Comparison of ENCODE assay signal across 8 cellular contexts in the genomic region with DNA sequence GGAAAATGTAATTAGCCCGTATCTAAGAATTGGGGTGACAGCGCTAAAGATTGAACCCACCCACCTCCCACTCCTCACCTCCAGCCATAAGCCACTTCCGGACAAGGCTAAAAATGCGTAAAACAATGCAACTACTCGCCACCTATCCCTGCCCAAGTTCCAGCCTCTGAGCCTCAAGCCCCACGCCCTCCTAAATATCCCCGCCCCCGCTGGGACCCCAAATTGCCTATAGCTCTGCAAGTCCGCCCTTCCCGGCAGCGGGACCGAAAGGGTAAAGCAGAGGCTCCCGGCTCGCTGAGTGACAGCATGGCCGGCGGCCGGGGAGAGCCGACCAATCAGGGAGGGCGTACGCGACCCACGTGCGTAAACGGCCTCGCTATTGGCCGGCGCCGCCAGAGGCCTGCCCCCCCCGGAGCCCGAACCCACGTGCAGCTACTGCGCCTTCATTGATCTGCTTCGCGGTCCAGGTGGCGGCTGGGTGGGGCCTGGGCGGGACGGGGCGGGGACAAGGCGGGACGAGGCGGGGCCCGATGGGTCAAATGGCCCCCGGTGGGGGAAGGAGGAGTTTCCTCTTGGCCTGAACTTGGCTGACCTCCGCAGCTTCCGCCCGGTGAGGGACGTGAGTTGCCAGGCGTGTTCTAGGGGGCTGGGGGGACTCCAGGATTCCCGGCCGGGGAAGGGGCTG. TPM values are rescaled to one million over a fixed set of nuclear protein-coding genes. Genes with fewer than 3 reads are reported as not detected.
DNase-seq lines count a peak whose midpoint lies in the region; ATAC-seq and TF ChIP-seq lines count a peak whose summit lies in the region.

TSS of gene TLE6 (plus strand) at position 564 of the 685 bp plus-strand sequence. CDS start 670 bp downstream, outside the sequence.

- intact Hi-C loops in Caco-2 (cut with micrococcal nuclease; ENCODE audit: unreplicated experiment) = loop anchor here (1.0 kb wide), 2 partner anchors 24 to 58 kb away; no protein-coding TSS in a partner anchor

- POLR2A ChIA-PET in Caco-2 (lab: Charles Lee) = interaction anchor here (1.0 to 1.4 kb wide), 3 partner anchors 26 to 89 kb away, joined by 6 to 13 read pairs (median 10); no protein-coding TSS in a partner anchor

- no TSS peak for BruUV-seq in Caco-2 (replicated peaks; lab: Mats Ljungman, UMichigan)

- H3K36me3 ChIP-seq in Caco-2 (ENCODE audit: control insufficient read depth, insufficient read depth, low read length) (no peaks in the 10 kb centered on the region), endodermal cell (ENCODE audit: control insufficient read depth, insufficient read depth, low read length) (no peaks in the 10 kb centered on the region), mesodermal cell (ENCODE audit: control insufficient read depth, insufficient read depth, low read length) (no peaks in the 10 kb centered on the region)

- CTCF ChIA-PET in Caco-2 (lab: Charles Lee) = interaction anchor here (0.6 to 1.0 kb wide), 5 partner anchors 14 to 88 kb away, joined by 3 to 10 read pairs (median 3); no protein-coding TSS in a partner anchor

- DNase-seq in Caco-2 (peak; percentile 97), HT1080 (ENCODE audit: low read depth) (peak; percentile 75), NOMO-1 (lab: John Stamatoyannopoulos, UW; ENCODE audit: unreplicated experiment in 2 of 2) (peak; percentile 96 to 98), endodermal cell (peak; percentile 99)
- DNase-seq in activated CD8-positive, alpha-beta memory T cell treated with anti-CD3 and anti-CD28 coated beads for 48 hours (ENCODE audit: low read depth in 2 of 3, low spot score in 2 of 3) = peak; percentile 63 to 87 (median 80)
- DNase-seq in stimulated activated CD8-positive, alpha-beta memory T cell treated with anti-CD3 and anti-CD28 coated beads, Interleukin-15, amount 100 ng/mL, for 1 hour (ENCODE audit: low read depth) = peak; percentile 82

- 1% methylated on average over 29 to 49 of the region's 50 CpGs for WGBS in endodermal cell (ENCODE audit: insufficient coverage in 1 of 2, insufficient read length in 1 of 2), 2 experiments
- 1% methylated on average over 41 to 43 of the region's 50 CpGs for WGBS in mesodermal cell (ENCODE audit: insufficient coverage in 2 of 2), 2 experiments

- H3K27ac Mint-ChIP-seq in Caco-2 (ENCODE audit: unreplicated experiment) (peak within 1 kb of the TSS; percentile 72), endodermal cell (peak within 1 kb of the TSS; percentile 72)

- peak; percentile 91 for ATAC-seq in GM21381 (IDR thresholded peaks at IDR 0.05; ENCODE audit: unreplicated experiment)

- no peak for TF ChIP-seq CTCF in Caco-2 (IDR thresholded peaks at IDR 0.05; ENCODE audit: insufficient read depth in 1 of 2, low read depth in 1 of 2, low read length in 1 of 2, severe bottlenecking in 1 of 2, unreplicated experiment in 1 of 2)
- no peak for TF ChIP-seq CTCF in endodermal cell (conservative IDR thresholded peaks at IDR 0.05)

- no peaks in the 10 kb centered on the region for H3K27me3 Mint-ChIP-seq in Caco-2 (ENCODE audit: insufficient read depth, unreplicated experiment)
- H3K27me3 Mint-ChIP-seq in endodermal cell (ENCODE audit: insufficient read depth) = peaks cover 64% of the 10 kb centered on the region

- H3K36me3 Mint-ChIP-seq in Caco-2 (ENCODE audit: insufficient read depth, unreplicated experiment) = peaks cover 15% of the 10 kb centered on the region
- H3K36me3 Mint-ChIP-seq in endodermal cell (ENCODE audit: low read depth) = no peaks in the 10 kb centered on the region

- H3K9me3 Mint-ChIP-seq in Caco-2 (ENCODE audit: unreplicated experiment) (no peaks in the 10 kb centered on the region), endodermal cell (no peaks in the 10 kb centered on the region)

- H3K27ac ChIP-seq in endodermal cell (ENCODE audit: low read depth, low read length) (no peak within 1 kb of the TSS), mesodermal cell (ENCODE audit: low read depth, low read length, severe bottlenecking) (no peak within 1 kb of the TSS)

- no peaks in the 10 kb centered on the region for H3K27me3 ChIP-seq in Caco-2 (replicated peaks; ENCODE audit: control insufficient read depth, insufficient read depth, low read length)
- peaks cover 8% of the 10 kb centered on the region for H3K27me3 ChIP-seq in endodermal cell (ENCODE audit: control insufficient read depth, insufficient read depth, low read length, poor library complexity, severe bottlenecking)

- peak within 1 kb of the TSS; percentile 52 for H3K4me3 ChIP-seq in Caco-2 (ENCODE audit: low read depth, low read length)
- peak within 1 kb of the TSS; percentile 93 for H3K4me3 ChIP-seq in endodermal cell (ENCODE audit: low read length)
- peak within 1 kb of the TSS; percentile 42 for H3K4me3 ChIP-seq in mesodermal cell (ENCODE audit: extremely low read depth, insufficient read depth, low read length, poor library complexity, severe bottlenecking)

- H3K9me3 ChIP-seq in Caco-2 = no peaks in the 10 kb centered on the region
- no peaks in the 10 kb centered on the region for H3K9me3 ChIP-seq in endodermal cell (ENCODE audit: control insufficient read depth, low read length)
- no peaks in the 10 kb centered on the region for H3K9me3 ChIP-seq in mesodermal cell (ENCODE audit: control insufficient read depth, low read length)

- peak within 1 kb of the TSS; percentile 85 for H3K4me3 Mint-ChIP-seq in Caco-2 (ENCODE audit: unreplicated experiment)
- peak within 1 kb of the TSS; percentile 72 for H3K4me3 Mint-ChIP-seq in endodermal cell

- H3K9ac ChIP-seq in endodermal cell (ENCODE audit: extremely low read depth, low read length, poor library complexity, severe bottlenecking) = peak within 1 kb of the TSS; percentile 39

- H3K4me1 Mint-ChIP-seq in Caco-2 (ENCODE audit: low read depth, unreplicated experiment) (no peaks in the 10 kb centered on the region), endodermal cell (peaks cover 14% of the 10 kb centered on the region)

- H3K4me1 ChIP-seq in Caco-2 = peaks cover 16% of the 10 kb centered on the region; the same call in 1 of the 2 replicates
- H3K4me1 ChIP-seq in endodermal cell (ENCODE audit: control insufficient read depth, insufficient read depth, low read length) = peaks cover 5% of the 10 kb centered on the region
- H3K4me1 ChIP-seq in mesodermal cell (ENCODE audit: control insufficient read depth, insufficient read depth, low read length, poor library complexity, severe bottlenecking) = peaks cover 8% of the 10 kb centered on the region

RNA-seq across cellular contexts. Expression of gene TLE6, which starts in this region (rescaled TPM):
- total RNA-seq in Caco-2 (2022) = 1.4 and 1.9 TPM in 2 replicates
- total RNA-seq in HT1080 (2014; rRNA removed; shearing (Covaris generic)) = not detected in 2 replicates
- 0.11 and 0.41 TPM in 2 replicates for polyA plus RNA-seq in HT1080 (2015; cell fraction: cytosol; rRNA removed)
- polyA plus RNA-seq in HT1080 (2015; cell fraction: nucleus; rRNA removed) = 3.0 TPM in 1 of 2 replicates, not detected in the other
- total RNA-seq in endodermal cell = 10 to 100 TPM; 13.7 to 17.3 TPM
- polyA plus RNA-seq in endodermal cell (2013, experiment 1 of 2) = 1.2 TPM
- polyA plus RNA-seq in endodermal cell (2013, experiment 2 of 2) = 1.3 TPM
- 3.5 TPM for polyA plus RNA-seq in mesodermal cell (2013, experiment 1 of 2)
- 2.6 TPM for polyA plus RNA-seq in mesodermal cell (2013, experiment 2 of 2)

Comparison
In these comparisons a context has a peak if more than half of its experiments do, and no peak if none do; other contexts are left out.
1. H3K4me3 ChIP-seq: peak in every context shown above with its lines; median percentile 93 in endodermal cell; 52 in Caco-2; 42 in mesodermal cell.